26 cellular contexts compared by ENCODE assay signal in genomic region chr9:95826183-95826838, GRCh38.
"Had no signal": no experiment of that assay in that cellular context is flagged by ENCODE, and none has a peak within 500 bp of the region (broad histone marks: within the 10 kb centered on the region; RNA-seq: fewer than 3 reads in every experiment).

No MANE protein-coding gene starts in this region.

- H3K4me1 ChIP-seq: colonic mucosa, neural progenitor cell had no signal

- ATAC-seq: left ventricle myocardium superior; naive thymus-derived CD8-positive, alpha-beta T cell had no signal

- DNase-seq: activated CD4-positive, alpha-beta T cell treated with anti-CD3 and anti-CD28 coated beads, Interleukin-2, amount 50 U/mL, for 4 hours; activated CD8-positive, alpha-beta memory T cell treated with anti-CD3 and anti-CD28 coated beads for 24 hours; activated naive CD4-positive, alpha-beta T cell treated with Interleukin-2 at 50 U/mL for 16 hours; activated naive CD8-positive, alpha-beta T cell treated with anti-CD3 and anti-CD28 coated beads for 36 hours; activated T-cell treated with anti-CD3 and anti-CD28 coated beads, Interleukin-2, amount 50 U/mL, for 48 hours; central memory CD4-positive, alpha-beta T cell; colonic mucosa; dorsolateral prefrontal cortex; glutamatergic neuron; hippocampal formation; left ventricle myocardium superior; mammary epithelial cell; naive thymus-derived CD8-positive, alpha-beta T cell; sigmoid colon; stimulated activated CD4-positive, alpha-beta T cell treated with anti-CD3 and anti-CD28 coated beads, Interleukin-15, amount 100 ng/mL, for 24 hours; stimulated activated CD4-positive, alpha-beta T cell treated with anti-CD3 and anti-CD28 coated beads, Interleukin-2, amount 100 ng/mL, for 48 hours; stimulated activated CD8-positive, alpha-beta memory T cell treated with anti-CD3 and anti-CD28 coated beads, Interleukin-4, amount 100 ng/mL, for 48 hours; stimulated activated naive CD4-positive, alpha-beta T cell treated with Interleukin-2 at 50 U/mL for 16 hours; WERI-Rb-1 had no signal

- H3K4me1 Mint-ChIP-seq: neural progenitor cell had no signal

- H3K4me3 Mint-ChIP-seq: activated naive CD8-positive, alpha-beta T cell treated with anti-CD3 and anti-CD28 coated beads for 36 hours; mesothelial cell of epicardium; naive thymus-derived CD8-positive, alpha-beta T cell; neural progenitor cell; T-helper 2 cell treated with Interferon-gamma antibody and Interleukin-4, amounts not matched to agents 5 μg/mL and 100 μg/mL, for 36 hours; type B pancreatic cell had no signal

- H3K9me3 Mint-ChIP-seq: activated naive CD8-positive, alpha-beta T cell treated with anti-CD3 and anti-CD28 coated beads for 36 hours; mesothelial cell of epicardium; naive thymus-derived CD8-positive, alpha-beta T cell; neural progenitor cell; T-helper 2 cell treated with Interferon-gamma antibody and Interleukin-4, amounts not matched to agents 5 μg/mL and 100 μg/mL, for 36 hours had no signal

- H3K27ac ChIP-seq: colonic mucosa, dorsolateral prefrontal cortex, esophagus muscularis mucosa, neural progenitor cell, sigmoid colon, thoracic aorta, WERI-Rb-1 had no signal

- H3K27me3 ChIP-seq: colonic mucosa, dorsolateral prefrontal cortex, esophagus muscularis mucosa, neural progenitor cell, sigmoid colon had no signal

- H3K36me3 Mint-ChIP-seq: activated naive CD8-positive, alpha-beta T cell treated with anti-CD3 and anti-CD28 coated beads for 36 hours; mesothelial cell of epicardium had no signal

- H3K9me3 ChIP-seq: colonic mucosa, esophagus muscularis mucosa, sigmoid colon, thoracic aorta had no signal

- H3K4me2 ChIP-seq: neural progenitor cell, smooth muscle cell had no signal

- H3K36me3 ChIP-seq: colonic mucosa, esophagus muscularis mucosa, neural progenitor cell, sigmoid colon, thoracic aorta, WERI-Rb-1 had no signal

- H3K4me3 ChIP-seq: colonic mucosa, dorsolateral prefrontal cortex, esophagus muscularis mucosa, neural progenitor cell, sigmoid colon, smooth muscle cell, thoracic aorta had no signal

- H3K27me3 Mint-ChIP-seq: activated naive CD8-positive, alpha-beta T cell treated with anti-CD3 and anti-CD28 coated beads for 36 hours; type B pancreatic cell had no signal

- H3K27ac Mint-ChIP-seq: activated naive CD8-positive, alpha-beta T cell treated with anti-CD3 and anti-CD28 coated beads for 36 hours; mesothelial cell of epicardium; naive thymus-derived CD8-positive, alpha-beta T cell; neural progenitor cell; T-helper 2 cell treated with Interferon-gamma antibody and Interleukin-4, amounts not matched to agents 5 μg/mL and 100 μg/mL, for 36 hours; type B pancreatic cell had no signal

- H2AFZ ChIP-seq: neural progenitor cell had no signal

- H3K9ac ChIP-seq: neural progenitor cell had no signal
